Comparison of ENCODE assay signal across 1 cellular context in genomic region chr9:101354143-101354764, GRCh38.
TF ChIP-seq lines count a peak whose summit lies in the region.

No MANE protein-coding gene starts in this region.

TF ChIP-seq in HepG2, 621 proteins besides CTCF, POLR2A, EP300 and RAD21 (continued from another document and continues in another):
- TF ChIP-seq HNF1A (IDR thresholded peaks at IDR 0.05; ENCODE audit: low read depth): peak; percentile 80; the same call in 1 of the 2 replicates
- TF ChIP-seq HNF1A (CRISPR knock-in tag; IDR thresholded peaks at IDR 0.05; ENCODE audit: borderline replicate concordance): peak; percentile 85; the same call in 1 of the 2 replicates
- no peak for TF ChIP-seq ATF5 (CRISPR knock-in tag; IDR thresholded peaks at IDR 0.05; ENCODE audit: low read depth)
- peak; percentile 94 for TF ChIP-seq SOX5 (CRISPR knock-in tag; IDR thresholded peaks at IDR 0.05; ENCODE audit: borderline replicate concordance)
- TF ChIP-seq KLF16 (CRISPR knock-in tag; IDR thresholded peaks at IDR 0.05): peak in 1 of 2 experiments; percentile 78; a peak in 1 of 4 replicates
- TF ChIP-seq ZNF253 (CRISPR knock-in tag; IDR thresholded peaks at IDR 0.05; ENCODE audit: borderline replicate concordance): no peak
- TF ChIP-seq ZNF12 (CRISPR knock-in tag; IDR thresholded peaks at IDR 0.05): no peak
- peak; percentile 98 for TF ChIP-seq FOSL1 (CRISPR knock-in tag; IDR thresholded peaks at IDR 0.05; ENCODE audit: borderline replicate concordance)
- 0 out of 2 replicates have a peak, but pooled peaks have one; percentile 60 for TF ChIP-seq TFE3 (CRISPR knock-in tag; IDR thresholded peaks at IDR 0.05)
- TF ChIP-seq MIXL1 (CRISPR knock-in tag; IDR thresholded peaks at IDR 0.05): peak; percentile 96
- no peak for TF ChIP-seq NFE2 (CRISPR knock-in tag; IDR thresholded peaks at IDR 0.05)
- no peak for TF ChIP-seq GABPA (IDR thresholded peaks at IDR 0.05; ENCODE audit: low read depth, low read length)
- no peak for TF ChIP-seq GABPA (CRISPR knock-in tag; IDR thresholded peaks at IDR 0.05; ENCODE audit: low read depth)
- TF ChIP-seq MED13 (CRISPR knock-in tag; IDR thresholded peaks at IDR 0.05): peak; percentile 62; the same call in 1 of the 2 replicates
- no peak for TF ChIP-seq MAFG (CRISPR knock-in tag; IDR thresholded peaks at IDR 0.05)
- no peak for TF ChIP-seq PAWR (CRISPR knock-in tag; IDR thresholded peaks at IDR 0.05; ENCODE audit: borderline replicate concordance)
- TF ChIP-seq PBX3 (CRISPR knock-in tag; IDR thresholded peaks at IDR 0.05; ENCODE audit: borderline replicate concordance): no peak
- TF ChIP-seq NFYC (CRISPR knock-in tag; IDR thresholded peaks at IDR 0.05): no peak
- no peak for TF ChIP-seq ZSCAN29 (CRISPR knock-in tag; conservative IDR thresholded peaks at IDR 0.05)
- peak; percentile 90; the same call in 1 of the 2 replicates for TF ChIP-seq DPF2 (CRISPR knock-in tag; IDR thresholded peaks at IDR 0.05; ENCODE audit: borderline replicate concordance, low read depth)
- TF ChIP-seq MBNL3 (CRISPR knock-in tag; conservative IDR thresholded peaks at IDR 0.05): no peak
- no peak for TF ChIP-seq ZNF564 (CRISPR knock-in tag; IDR thresholded peaks at IDR 0.05)
- no peak for TF ChIP-seq CC2D1A (CRISPR knock-in tag; IDR thresholded peaks at IDR 0.05)
- no peak for TF ChIP-seq BCLAF1 (IDR thresholded peaks at IDR 0.05)
- TF ChIP-seq ZBTB3 (CRISPR knock-in tag; IDR thresholded peaks at IDR 0.05; ENCODE audit: borderline replicate concordance, low read depth): no peak
- 0 out of 2 replicates have a peak, but pooled peaks have one; percentile 43 for TF ChIP-seq ATF7-NPFF (CRISPR knock-in tag; IDR thresholded peaks at IDR 0.05; ENCODE audit: low read depth)
- TF ChIP-seq HNF1B (CRISPR knock-in tag; IDR thresholded peaks at IDR 0.05): peak; percentile 89
- TF ChIP-seq PHF20 (CRISPR knock-in tag; IDR thresholded peaks at IDR 0.05): no peak
- peak; percentile 28; the same call in 1 of the 2 replicates for TF ChIP-seq ZNF281 (CRISPR knock-in tag; IDR thresholded peaks at IDR 0.05; ENCODE audit: borderline replicate concordance)
- no peak for TF ChIP-seq MAF1 (CRISPR knock-in tag; IDR thresholded peaks at IDR 0.05; ENCODE audit: borderline replicate concordance)
- TF ChIP-seq ZNF775 (CRISPR knock-in tag; IDR thresholded peaks at IDR 0.05; ENCODE audit: borderline replicate concordance): no peak
- TF ChIP-seq ZNF710 (CRISPR knock-in tag; IDR thresholded peaks at IDR 0.05; ENCODE audit: borderline replicate concordance): peak; percentile 19; the same call in 1 of the 2 replicates
- TF ChIP-seq MEF2D (CRISPR knock-in tag; IDR thresholded peaks at IDR 0.05): 0 out of 2 replicates have a peak, but pooled peaks have one; percentile 9
- no peak for TF ChIP-seq ZSCAN22 (CRISPR knock-in tag; IDR thresholded peaks at IDR 0.05)
- TF ChIP-seq MXI1 (IDR thresholded peaks at IDR 0.05; ENCODE audit: borderline replicate concordance, low read depth, low read length): 0 out of 3 replicates have a peak, but pooled peaks have one; percentile 14
- TF ChIP-seq ATF1 (CRISPR knock-in tag; IDR thresholded peaks at IDR 0.05): peak; percentile 56; the same call in 1 of the 2 replicates
- TF ChIP-seq ZNF670 (CRISPR knock-in tag; IDR thresholded peaks at IDR 0.05; ENCODE audit: borderline replicate concordance): peak; percentile 52
- no peak for TF ChIP-seq ZNF83 (CRISPR knock-in tag; IDR thresholded peaks at IDR 0.05; ENCODE audit: borderline replicate concordance)
- TF ChIP-seq FOXK1 (CRISPR knock-in tag; IDR thresholded peaks at IDR 0.05; ENCODE audit: borderline replicate concordance, low read depth): no peak
- TF ChIP-seq ATF3 (CRISPR knock-in tag; IDR thresholded peaks at IDR 0.05): peak; percentile 98
- TF ChIP-seq ZNF256 (CRISPR knock-in tag; conservative IDR thresholded peaks at IDR 0.05): no peak
- TF ChIP-seq SAP130 (CRISPR knock-in tag; IDR thresholded peaks at IDR 0.05; ENCODE audit: low read depth): peak; percentile 80
- TF ChIP-seq IRF9 (CRISPR knock-in tag; IDR thresholded peaks at IDR 0.05; ENCODE audit: borderline replicate concordance): no peak
- TF ChIP-seq BORCS8-MEF2B (CRISPR knock-in tag; IDR thresholded peaks at IDR 0.05): no peak
- no peak for TF ChIP-seq ZNF235 (CRISPR knock-in tag; IDR thresholded peaks at IDR 0.05; ENCODE audit: borderline replicate concordance)
- no peak for TF ChIP-seq CENPT (CRISPR knock-in tag; IDR thresholded peaks at IDR 0.05; ENCODE audit: low read depth)
- TF ChIP-seq ZNF746 (CRISPR knock-in tag; IDR thresholded peaks at IDR 0.05): peak; percentile 16; the same call in 1 of the 2 replicates
